In the genomic region with DNA sequence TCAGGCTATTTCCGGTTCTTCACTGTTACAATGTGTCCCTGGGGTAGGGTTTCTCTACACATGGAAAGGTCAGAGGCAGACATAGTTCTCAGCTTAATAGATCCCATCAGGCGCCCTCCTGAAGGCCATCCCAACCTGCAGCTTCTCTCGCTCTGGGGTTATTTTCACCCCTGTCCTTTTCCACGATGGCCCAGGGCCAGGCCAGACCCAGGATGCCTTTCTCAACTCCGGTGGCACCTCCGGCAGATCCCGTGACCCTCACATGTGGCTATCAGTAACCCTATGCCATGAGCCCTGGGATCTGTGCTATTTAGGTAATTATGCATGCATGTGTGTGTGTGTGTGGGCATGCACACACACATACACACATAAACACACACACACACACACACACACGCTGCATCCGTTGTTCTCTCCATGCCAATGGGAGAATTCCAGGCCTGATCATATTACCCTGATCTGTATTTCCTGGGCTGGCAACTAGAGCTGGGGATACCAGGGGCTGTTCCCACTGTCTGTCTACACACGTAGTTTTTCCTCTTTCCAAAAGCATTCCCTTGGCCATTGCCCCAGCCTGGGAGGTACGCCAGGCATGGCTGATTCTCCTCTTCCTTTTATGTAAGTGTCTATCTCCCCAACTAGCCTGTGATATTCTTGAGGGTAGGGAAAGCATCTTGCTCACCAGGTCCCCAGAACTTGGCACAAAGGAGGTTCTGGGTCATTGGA, we compare ENCODE assay signal across 21 cellular contexts. TPM values are rescaled to one million over a fixed set of nuclear protein-coding genes. Genes with fewer than 3 reads are reported as not detected.
DNase-seq lines count a peak whose midpoint lies in the region; ATAC-seq and TF ChIP-seq lines count a peak whose summit lies in the region.
"Had no signal": no experiment of that assay in that cellular context is flagged by ENCODE, and none has a peak within 500 bp of the region (broad histone marks: within the 10 kb centered on the region; RNA-seq: fewer than 3 reads in every experiment).

No MANE protein-coding gene starts in this region.

- DNase-seq in Right ventricle myocardium inferior (ENCODE audit: missing footprints) = no peak
- DNase-seq in cardiac septum (ENCODE audit: low spot score) = no peak
- DNase-seq in right cardiac atrium = peak in 2 of 3 donors; percentile 62 to 63
- peak; percentile 70 to 93 for DNase-seq in psoas muscle
- DNase-seq in LoVo (ENCODE audit: low spot score) = no peak
- no peak for DNase-seq in kidney tubule cell (ENCODE audit: low spot score)
- DNase-seq in brain microvascular endothelial cell = no peak
- DNase-seq: 8988T, DMS79 treated with DMSO at 0.1 percent for 48 hours, NCI-H1048, NCI-H1436, NCI-H2029 treated with DMSO at 0.1 percent for 48 hours, NCI-H748 treated with DMSO at 0.1 percent for 48 hours, OCI-M1, SHP77 treated with DMSO at 0.1 percent for 48 hours had no signal

- ATAC-seq in Right ventricle myocardium inferior = peak; percentile 50
- ATAC-seq in right cardiac atrium = peak; percentile 43 to 48
- ATAC-seq in psoas muscle = peak; percentile 80 to 87 (median 83)
- ATAC-seq in esophagus mucosa = no peak

- H3K4me1 ChIP-seq in right cardiac atrium (ENCODE audit: control insufficient read depth, insufficient read depth, low read length) (no peaks in the 10 kb centered on the region), psoas muscle (peaks cover 38% of the 10 kb centered on the region)

- in situ Hi-C loops in brain microvascular endothelial cell (cut with HindIII; ENCODE audit: low pct_ligation_motif_present, low sequenced_read_pairs) = no loop called here

- H3K36me3 ChIP-seq in psoas muscle (ENCODE audit: insufficient read depth in 1 of 2, low read depth in 1 of 2) (no peaks in the 10 kb centered on the region), brain microvascular endothelial cell (replicated peaks) (no peaks in the 10 kb centered on the region)

- H3K27me3 ChIP-seq in right cardiac atrium (ENCODE audit: control insufficient read depth, insufficient read depth) (no peaks in the 10 kb centered on the region), psoas muscle (ENCODE audit: insufficient read depth in 3 of 3, low read length in 2 of 3) (no peaks in the 10 kb centered on the region), brain microvascular endothelial cell (replicated peaks) (no peaks in the 10 kb centered on the region)

- 55% methylated on average over 11 of the region's 11 CpGs for WGBS in right cardiac atrium
- 24 to 32% (median 26%) methylated on average over 11 of the region's 11 CpGs for WGBS in psoas muscle, 3 donors

- H3K27ac ChIP-seq in right cardiac atrium (ENCODE audit: low read length) (no peak overlapping the region), psoas muscle (peak overlapping the region; percentile 84), brain microvascular endothelial cell (no peak overlapping the region)
- H3K27ac ChIP-seq: KMS-11 had no signal

- intact Hi-C loops in Right ventricle myocardium inferior (cut with DNase I) = no loop called here
- intact Hi-C loops in cardiac septum (cut with DNase I) = no loop called here
- intact Hi-C loops in right cardiac atrium (cut with DNase I) = no loop called here
- intact Hi-C loops in psoas muscle (cut with DNase I) = no loop called here

- H3K4me3 ChIP-seq in right cardiac atrium (ENCODE audit: low read length) (no peak overlapping the region), psoas muscle (peak overlapping the region; percentile 34), brain microvascular endothelial cell (ENCODE audit: low read depth, low read length) (no peak overlapping the region)

- TF ChIP-seq CTCF in psoas muscle (IDR thresholded peaks at IDR 0.05) (no peak), brain microvascular endothelial cell (IDR thresholded peaks at IDR 0.05; ENCODE audit: low read depth, low read length, missing control alignments) (no peak)

- no peaks in the 10 kb centered on the region for H3K9me3 ChIP-seq in right cardiac atrium (ENCODE audit: control insufficient read depth, low read length)
- H3K9me3 ChIP-seq in psoas muscle = no peaks in the 10 kb centered on the region

RNA-seq across cellular contexts. Expression of gene NOS1, which starts 51.2 kb away (rescaled TPM):
- 0.11 TPM for total RNA-seq in Right ventricle myocardium inferior
- 0.32 TPM for total RNA-seq in cardiac septum
- total RNA-seq in right cardiac atrium = under 1 TPM; 0.09 to 0.71 (median 0.27) TPM
- 0.07 TPM for polyA plus RNA-seq in right cardiac atrium
- total RNA-seq in psoas muscle = 10 to 100 TPM; 12.1 to 62.2 (median 19.1) TPM
- polyA plus RNA-seq in psoas muscle = 1 to 10 TPM; 2.7 to 7.3 (median 5.8) TPM
- total RNA-seq in esophagus mucosa = 1.7 TPM
- total RNA-seq: H4, MCF 10A had no signal
- polyA plus RNA-seq: AG04450, CD14-positive monocyte had no signal

Comparison
In these comparisons a context has a peak if more than half of its experiments do, and no peak if none do; other contexts are left out.
1. DNase-seq: peak in right cardiac atrium (2 of 3) and psoas muscle (2 of 2); none in Right ventricle myocardium inferior (single experiment), cardiac septum (single experiment), LoVo (single experiment), kidney tubule cell (single experiment) and brain microvascular endothelial cell (single experiment).